8 cellular contexts compared by ENCODE assay signal in the genomic region with DNA sequence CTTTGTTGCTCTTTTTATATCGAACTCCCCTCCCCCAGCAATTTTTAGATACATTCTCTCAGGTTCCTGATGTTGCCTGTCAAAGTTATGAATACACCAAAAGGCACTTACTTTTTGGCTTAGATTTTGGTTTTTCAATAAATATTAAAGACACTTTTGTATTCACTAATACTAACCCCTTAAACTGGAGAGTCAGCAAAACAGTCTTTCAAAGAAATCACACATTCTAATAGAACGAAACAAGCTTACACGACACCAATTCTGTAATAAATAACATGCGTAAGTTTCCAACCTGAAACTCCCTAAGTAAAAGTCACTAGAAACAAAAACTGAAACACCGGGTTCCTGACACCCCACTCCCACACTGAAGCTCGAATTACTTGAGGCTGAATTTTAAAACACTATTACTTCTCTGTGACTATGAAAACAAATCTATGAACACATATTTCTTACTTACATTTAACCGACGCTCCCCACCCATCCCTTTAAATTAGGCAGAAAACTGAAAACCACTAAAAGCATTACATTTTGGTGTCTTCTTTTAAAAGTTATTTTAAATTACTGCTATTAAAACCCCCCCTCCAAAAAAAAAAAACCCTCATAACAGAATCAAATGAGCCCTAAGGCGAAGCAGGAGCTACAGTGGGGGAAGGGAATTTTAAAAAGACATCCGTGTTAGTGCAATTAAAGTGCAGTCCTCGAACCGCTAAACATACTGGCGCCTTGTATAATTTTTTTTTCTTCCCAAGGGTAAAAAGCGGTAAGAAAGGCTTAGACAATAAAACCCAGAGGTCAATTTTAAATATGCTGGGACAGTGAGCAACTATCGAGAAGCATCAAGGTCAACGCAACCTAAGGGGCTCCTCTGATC. TPM values are rescaled to one million over a fixed set of nuclear protein-coding genes. Genes with fewer than 3 reads are reported as not detected.
DNase-seq lines count a peak whose midpoint lies in the region; ATAC-seq and TF ChIP-seq lines count a peak whose summit lies in the region.

No MANE protein-coding gene starts in this region.

- peaks cover 62% of the 10 kb centered on the region for H3K4me1 Mint-ChIP-seq in activated CD8-positive, alpha-beta T cell treated with anti-CD3 and anti-CD28 coated beads for 36 hours (ENCODE audit: low read depth)
- peaks cover 32% of the 10 kb centered on the region for H3K4me1 Mint-ChIP-seq in osteocyte (ENCODE audit: unreplicated experiment)

- no peak for TF ChIP-seq CTCF in activated CD8-positive, alpha-beta T cell treated with anti-CD3 and anti-CD28 coated beads for 36 hours (IDR thresholded peaks at IDR 0.05)
- TF ChIP-seq CTCF in osteocyte (IDR thresholded peaks at IDR 0.05), result no peak

- peaks cover 2% of the 10 kb centered on the region for H3K9me3 Mint-ChIP-seq in activated CD8-positive, alpha-beta T cell treated with anti-CD3 and anti-CD28 coated beads for 36 hours
- H3K9me3 Mint-ChIP-seq in osteocyte (ENCODE audit: unreplicated experiment), result no peaks in the 10 kb centered on the region

- no peaks in the 10 kb centered on the region for H3K27me3 Mint-ChIP-seq in activated CD8-positive, alpha-beta T cell treated with anti-CD3 and anti-CD28 coated beads for 36 hours
- H3K27me3 Mint-ChIP-seq in osteocyte (ENCODE audit: unreplicated experiment), result no peaks in the 10 kb centered on the region

- intact Hi-C loops in activated CD8-positive, alpha-beta T cell treated with anti-CD3 and anti-CD28 coated beads for 36 hours (cut with micrococcal nuclease), result loop anchor here (5.0 to 10.0 kb wide), 3 partner anchors 77 to 410 kb away; a partner anchor contains a TSS

- peak overlapping the region; percentile 88 for H3K4me3 Mint-ChIP-seq in activated CD8-positive, alpha-beta T cell treated with anti-CD3 and anti-CD28 coated beads for 36 hours
- H3K4me3 Mint-ChIP-seq in osteocyte (ENCODE audit: unreplicated experiment), result peak overlapping the region; percentile 89

- peak overlapping the region; percentile 99 for H3K27ac Mint-ChIP-seq in activated CD8-positive, alpha-beta T cell treated with anti-CD3 and anti-CD28 coated beads for 36 hours
- H3K27ac Mint-ChIP-seq in osteocyte (ENCODE audit: unreplicated experiment), result peak overlapping the region; percentile 91

- ATAC-seq in HG03520 (IDR thresholded peaks at IDR 0.05; ENCODE audit: unreplicated experiment) (peak; percentile 39), GM18517 (IDR thresholded peaks at IDR 0.05; ENCODE audit: unreplicated experiment) (no peak), GM18519 (IDR thresholded peaks at IDR 0.05; ENCODE audit: low FRiP score, unreplicated experiment) (no peak)
- ATAC-seq in activated CD8-positive, alpha-beta T cell treated with anti-CD3 and anti-CD28 coated beads for 36 hours, result peak; percentile 41

- POLR2A ChIA-PET in activated CD8-positive, alpha-beta T cell treated with anti-CD3 and anti-CD28 coated beads for 36 hours (lab: Charles Lee), result interaction anchor here (1.1 to 1.7 kb wide), 6 partner anchors 12 to 142 kb away, joined by 3 to 13 read pairs (median 4); a partner anchor contains a TSS

- H3K36me3 Mint-ChIP-seq in activated CD8-positive, alpha-beta T cell treated with anti-CD3 and anti-CD28 coated beads for 36 hours (ENCODE audit: low read depth), result peaks cover 25% of the 10 kb centered on the region
- H3K36me3 Mint-ChIP-seq in osteocyte (ENCODE audit: unreplicated experiment), result peaks cover 3% of the 10 kb centered on the region

- CTCF ChIA-PET in activated CD8-positive, alpha-beta T cell treated with anti-CD3 and anti-CD28 coated beads for 36 hours (lab: Charles Lee), result interaction anchor here (0.7 to 1.6 kb wide), 4 partner anchors 69 to 121 kb away, joined by 3 to 5 read pairs (median 4); a partner anchor contains a TSS

- DNase-seq in activated CD8-positive, alpha-beta memory T cell treated with anti-CD3 and anti-CD28 coated beads for 24 hours, result peak; percentile 50
- no peak for DNase-seq in activated CD8-positive, alpha-beta memory T cell treated with anti-CD3 and anti-CD28 coated beads, Interleukin-2, amount 50 U/mL, for 48 hours
- DNase-seq in activated CD8-positive, alpha-beta T cell treated with anti-CD3 and anti-CD28 coated beads for 36 hours, result peak; percentile 70
- DNase-seq in fibroblast of peridontal ligament (ENCODE audit: extremely low read depth) (peak; percentile 52), osteocyte (ENCODE audit: extremely low spot score, unreplicated experiment) (no peak)

RNA-seq across cellular contexts. Expression of a gene that starts 0.9 kb away (rescaled TPM):
- total RNA-seq in activated CD8-positive, alpha-beta T cell treated with anti-CD3 and anti-CD28 coated beads for 36 hours, result 10 to 100 TPM; 47.7 to 48.8 TPM
- total RNA-seq in osteocyte, result 111 and 118 TPM in 2 replicates

Comparison
In these comparisons a context has a peak if more than half of its experiments do, and no peak if none do; other contexts are left out.
1. DNase-seq: peak in activated CD8-positive, alpha-beta memory T cell treated with anti-CD3 and anti-CD28 coated beads for 24 hours (single experiment), activated CD8-positive, alpha-beta T cell treated with anti-CD3 and anti-CD28 coated beads for 36 hours (single experiment) and fibroblast of peridontal ligament (single experiment); none in activated CD8-positive, alpha-beta memory T cell treated with anti-CD3 and anti-CD28 coated beads, Interleukin-2, amount 50 U/mL, for 48 hours (single experiment) and osteocyte (single experiment).
2. ATAC-seq: peak in HG03520 (single experiment) and activated CD8-positive, alpha-beta T cell treated with anti-CD3 and anti-CD28 coated beads for 36 hours (single experiment); none in GM18517 (single experiment) and GM18519 (single experiment).